8 cellular contexts compared by ENCODE assay signal in genomic region chr11:820655-821512, GRCh38. TPM values are rescaled to one million over a fixed set of nuclear protein-coding genes. Genes with fewer than 3 reads are reported as not detected.
DNase-seq lines count a peak whose midpoint lies in the region; ATAC-seq, FAIRE-seq and TF ChIP-seq lines count a peak whose summit lies in the region.

No MANE protein-coding gene starts in this region.

- POLR2A ChIA-PET in AG04449 (lab: Yijun Ruan, JAX): interaction anchor here (0.6 to 4.6 kb wide), 6 partner anchors 11 to 47 kb away, joined by 3 to 96 read pairs (median 8); partner anchors contain the start of genes CD151 and RPLP2

- H3K27me3 ChIP-seq in HUES64 (ENCODE audit: insufficient read depth, low read length) (peaks cover 4% of the 10 kb centered on the region; the same call in 1 of the 2 replicates), stomach (peaks cover 0 to 21% (median 0%) of the 10 kb centered on the region in 3 donors)

- in situ Hi-C loops in astrocyte of the spinal cord (cut with HindIII; ENCODE audit: low sequenced_read_pairs): no loop called here

- H3K4me1 ChIP-seq in HUES64 (ENCODE audit: insufficient read depth, low read length): no peaks in the 10 kb centered on the region
- peaks cover 22 to 29% of the 10 kb centered on the region in 2 donors for H3K4me1 ChIP-seq in kidney (ENCODE audit: control insufficient read depth in 1 of 2, insufficient read depth in 1 of 2, low read depth in 1 of 2, low read length in 2 of 2)
- peaks cover 51 to 69% (median 64%) of the 10 kb centered on the region in 4 donors for H3K4me1 ChIP-seq in stomach

- H3K27ac ChIP-seq in HUES64 (ENCODE audit: low read depth, low read length) (no peak overlapping the region), kidney (ENCODE audit: low read depth in 2 of 2, low read length in 2 of 2) (peak overlapping the region; percentile 85 to 92), stomach (peak overlapping the region; percentile 94 to 98 (median 96))

- WGBS in HUES64: 84% methylated on average over 11 of the region's 11 CpGs
- 26 to 54% (median 41%) methylated on average over 10 to 11 of the region's 11 CpGs for whole genome bisulfite sequencing in stomach, 5 donors

- H3K4me3 ChIP-seq in AG04449 (ENCODE audit: low read depth, low read length): peak overlapping the region; percentile 72
- H3K4me3 ChIP-seq in HUES64 (ENCODE audit: low read length): peak overlapping the region; percentile 92
- peak overlapping the region; percentile 62 for H3K4me3 ChIP-seq in astrocyte of the spinal cord (ENCODE audit: low read depth, low read length)
- peak overlapping the region; percentile 78 to 84 for H3K4me3 ChIP-seq in kidney (ENCODE audit: low read length in 2 of 2)
- peak overlapping the region; percentile 72 to 97 (median 94) for H3K4me3 ChIP-seq in stomach

- no peak for FAIRE-seq in kidney (lab: Jason Lieb, UNC)

- TF ChIP-seq POLR2A in stomach (IDR thresholded peaks at IDR 0.05): no peak

- ATAC-seq in HG02610 (IDR thresholded peaks at IDR 0.05; ENCODE audit: unreplicated experiment) (no peak), GM21390 (IDR thresholded peaks at IDR 0.05; ENCODE audit: unreplicated experiment) (no peak)

- intact Hi-C loops in kidney (cut with DNase I) (no loop called here), stomach (cut with DNase I; ENCODE audit: low total_unique reads) (no loop called here)

- TF ChIP-seq EP300 in stomach (IDR thresholded peaks at IDR 0.05): peak; percentile 27

- TF ChIP-seq CTCF in AG04449 (IDR thresholded peaks at IDR 0.05; ENCODE audit: insufficient read depth, low read length, missing control alignments) (no peak), astrocyte of the spinal cord (IDR thresholded peaks at IDR 0.05; ENCODE audit: low read depth, low read length) (no peak), kidney (IDR thresholded peaks at IDR 0.05; ENCODE audit: borderline replicate concordance, extremely low read depth, insufficient read depth) (no peak), stomach (IDR thresholded peaks at IDR 0.05) (no peak)

- H3K36me3 ChIP-seq in HUES64 (ENCODE audit: insufficient read depth, low read length): 0 out of 2 replicates have a peak, but pooled peaks cover 6% of the 10 kb centered on the region
- H3K36me3 ChIP-seq in kidney (ENCODE audit: control insufficient read depth in 1 of 2, insufficient read depth in 2 of 2, low read length in 2 of 2): peaks cover 0 to 4% of the 10 kb centered on the region in 2 donors
- peaks cover 32 to 46% (median 43%) of the 10 kb centered on the region in 4 donors for H3K36me3 ChIP-seq in stomach

- CTCF ChIA-PET in AG04449 (lab: Yijun Ruan, JAX): interaction anchor here (1.2 to 1.7 kb wide), 2 partner anchors 11 to 13 kb away, joined by 3 to 6 read pairs; no protein-coding TSS in a partner anchor

- DNase-seq in AG04449 (ENCODE audit: low read depth, low spot score): no peak
- DNase-seq in astrocyte of the spinal cord (ENCODE audit: low read depth, low spot score): no peak
- peak; percentile 93 for DNase-seq in kidney
- DNase-seq in stomach: peak; percentile 90
- no peak for DNase-seq in NCI-H187 (lab: John Stamatoyannopoulos, UW)

- H3K9ac ChIP-seq in HUES64 (ENCODE audit: low read depth, low read length) (no peak overlapping the region), kidney (ENCODE audit: low read length in 2 of 2) (peak overlapping the region; percentile 20 to 82)

- H3K9me3 ChIP-seq in HUES64 (ENCODE audit: insufficient read depth, low read depth, low read length): no peaks in the 10 kb centered on the region
- H3K9me3 ChIP-seq in kidney (ENCODE audit: control insufficient read depth in 1 of 2, low read length in 2 of 2): no peaks in the 10 kb centered on the region
- no peaks in the 10 kb centered on the region for H3K9me3 ChIP-seq in stomach

RNA-seq across cellular contexts. Expression of gene PNPLA2, which starts 2.2 kb away (rescaled TPM):
- polyA plus RNA-seq in HUES64 (2013, experiment 1 of 2): 21.5 TPM
- polyA plus RNA-seq in HUES64 (2013, experiment 2 of 2): 23.5 TPM
- 173 TPM for total RNA-seq in kidney
- 67.9 TPM for polyA plus RNA-seq in kidney (ENCODE audit: insufficient read depth, low read depth, low replicate concordance)
- 100 to 1,000 TPM in 3 of 5 donors, 10 to 100 TPM in 2; 33.4 to 385 (median 139) TPM for total RNA-seq in stomach
- 10 to 100 TPM; 41.7 to 85.1 (median 77.8) TPM for polyA plus RNA-seq in stomach

RNA-seq across cellular contexts. Expression of gene CRACR2B, which starts 6.8 kb away (rescaled TPM):
- 7.4 TPM for polyA plus RNA-seq in HUES64 (2013, experiment 1 of 2)
- 10.2 TPM for polyA plus RNA-seq in HUES64 (2013, experiment 2 of 2)
- total RNA-seq in kidney (22.6 TPM), stomach (100 to 1,000 TPM in 4 of 5 donors, 10 to 100 TPM in 1; 12.7 to 556 (median 165) TPM)
- polyA plus RNA-seq in kidney (ENCODE audit: insufficient read depth, low read depth, low replicate concordance) (16.5 TPM), stomach (100 to 1,000 TPM; 105 to 133 (median 119) TPM)

RNA-seq across cellular contexts. Expression of gene RPLP2, which starts 11.1 kb away (rescaled TPM):
- 1,606 TPM for polyA plus RNA-seq in HUES64 (2013, experiment 1 of 2)
- polyA plus RNA-seq in HUES64 (2013, experiment 2 of 2): 1,733 TPM
- total RNA-seq in kidney: 1,544 TPM
- 1,997 TPM for polyA plus RNA-seq in kidney (ENCODE audit: insufficient read depth, low read depth, low replicate concordance)
- 1,000 to 10,000 TPM in 1 of 5 donors, 100 to 1,000 TPM in 4; 360 to 5,956 (median 454) TPM for total RNA-seq in stomach
- polyA plus RNA-seq in stomach: 1,000 to 10,000 TPM; 1,397 to 2,170 (median 1,669) TPM

RNA-seq across cellular contexts. Expression of gene CD151, which starts 11.9 kb away (rescaled TPM):
- 65.1 TPM for polyA plus RNA-seq in HUES64 (2013, experiment 1 of 2)
- polyA plus RNA-seq in HUES64 (2013, experiment 2 of 2): 87.2 TPM
- total RNA-seq in kidney (476 TPM), stomach (100 to 1,000 TPM; 103 to 293 (median 157) TPM)
- polyA plus RNA-seq in kidney (ENCODE audit: insufficient read depth, low read depth, low replicate concordance) (379 TPM), stomach (100 to 1,000 TPM in 2 of 3 donors, 10 to 100 TPM in 1; 66.7 to 262 (median 206) TPM)

RNA-seq across cellular contexts. Expression of gene PIDD1, which starts 15.9 kb away (rescaled TPM):
- polyA plus RNA-seq in HUES64 (2013, experiment 1 of 2): 13.0 TPM
- 15.2 TPM for polyA plus RNA-seq in HUES64 (2013, experiment 2 of 2)
- total RNA-seq in kidney: 16.5 TPM
- polyA plus RNA-seq in kidney (ENCODE audit: insufficient read depth, low read depth, low replicate concordance): 9.1 TPM
- total RNA-seq in stomach: 100 to 1,000 TPM in 1 of 5 donors, 10 to 100 TPM in 3, 1 to 10 TPM in 1; 5.9 to 503 (median 57.1) TPM
- polyA plus RNA-seq in stomach: 10 to 100 TPM; 20.5 to 25.6 (median 25.5) TPM

Comparison
In these comparisons a context has a peak if more than half of its experiments do, and no peak if none do; other contexts are left out.
1. DNase-seq: peak in kidney (single experiment) and stomach (single experiment); none in AG04449 (single experiment), astrocyte of the spinal cord (single experiment) and NCI-H187 (0 of 2).
2. Peak in every context shown above with its lines, with median percentiles within 50 percentile points of each other: H3K4me3 ChIP-seq.